10 cellular contexts compared by ENCODE assay signal in the genomic region with DNA sequence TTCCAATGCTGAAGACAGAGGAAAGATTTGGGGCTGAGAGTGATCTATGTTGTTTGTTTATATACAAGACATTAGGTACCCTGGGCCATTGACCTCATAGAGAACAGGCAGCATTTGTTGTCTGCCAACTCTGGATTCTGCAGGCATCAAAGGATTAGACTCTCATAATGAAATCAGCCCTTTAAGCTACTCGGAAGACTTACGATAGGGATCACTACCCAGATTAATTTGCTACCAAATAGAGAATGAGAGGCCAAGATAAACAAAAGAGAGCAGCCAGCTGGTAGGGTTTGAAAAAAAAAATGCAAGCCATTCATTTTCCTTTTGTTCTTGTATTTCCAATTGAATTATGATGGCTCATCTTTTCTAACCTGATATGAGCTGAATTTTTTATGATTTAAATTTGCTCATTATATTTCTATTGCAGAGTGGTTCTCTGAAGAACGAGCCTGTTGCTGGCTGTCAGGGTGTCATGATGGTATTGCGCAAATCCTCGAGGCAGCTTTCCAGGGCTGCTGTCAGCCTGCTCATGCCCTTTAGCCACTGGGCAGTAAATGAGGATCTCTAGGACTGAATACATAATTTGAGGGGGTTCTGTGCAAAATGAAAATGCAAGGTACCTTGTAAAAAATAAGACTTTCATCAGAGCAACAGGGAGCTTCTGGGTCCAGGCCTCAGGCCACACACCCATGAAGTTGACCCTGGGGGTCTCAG.
DNase-seq lines count a peak whose midpoint lies in the region; ATAC-seq and TF ChIP-seq lines count a peak whose summit lies in the region.
"Had no signal": no experiment of that assay in that cellular context is flagged by ENCODE, and none has a peak within 500 bp of the region (broad histone marks: within the 10 kb centered on the region; RNA-seq: fewer than 3 reads in every experiment).

No MANE protein-coding gene starts in this region.

- no peak overlapping the region for H2AK5ac ChIP-seq in neuronal stem cell (ENCODE audit: low read depth, low read length)

- no peaks in the 10 kb centered on the region for H3K79me1 ChIP-seq in neuronal stem cell (ENCODE audit: low read depth, low read length)

- no peak overlapping the region for H3K27ac ChIP-seq in neuronal stem cell (replicated peaks; ENCODE audit: low read length)
- H3K27ac ChIP-seq: tibial nerve had no signal

- H3K18ac ChIP-seq in neuronal stem cell (ENCODE audit: low read length): no peak overlapping the region

- DNase-seq in BE2C (peak; percentile 9), NCI-H146 (lab: John Stamatoyannopoulos, UW) (peak; percentile 23), astrocyte of the hippocampus (ENCODE audit: low read depth, low spot score) (peak; percentile 47), kidney tubule cell (ENCODE audit: low spot score) (peak; percentile 25), GM20000 (ENCODE audit: low spot score) (no peak), neuronal stem cell (ENCODE audit: low spot score) (no peak)
- DNase-seq: retina had no signal

- H2BK12ac ChIP-seq in neuronal stem cell (ENCODE audit: low read length): no peak overlapping the region

- H4K8ac ChIP-seq in neuronal stem cell (ENCODE audit: low read depth, low read length): no peak overlapping the region

- no peak overlapping the region for H2BK15ac ChIP-seq in neuronal stem cell (ENCODE audit: low read length)

- H3K4me3 ChIP-seq in BE2C (ENCODE audit: low read depth, low read length): no peak overlapping the region
- H3K4me3 ChIP-seq in neuronal stem cell (ENCODE audit: low read length in 2 of 2): no peak overlapping the region
- H3K4me3 ChIP-seq: tibial nerve had no signal

- H3K4me2 ChIP-seq in neuronal stem cell (ENCODE audit: insufficient read depth, low read length, poor library complexity, severe bottlenecking): no peak overlapping the region

- H3K4me1 ChIP-seq in BE2C (no peaks in the 10 kb centered on the region), neuronal stem cell (ENCODE audit: control insufficient read depth in 2 of 2, insufficient read depth in 1 of 2, low read depth in 1 of 2, low read length in 2 of 2) (no peaks in the 10 kb centered on the region)

- no peak overlapping the region for H3K14ac ChIP-seq in neuronal stem cell (ENCODE audit: low read length)

- H3K36me3 ChIP-seq in BE2C (no peaks in the 10 kb centered on the region), neuronal stem cell (replicated peaks in 1 of 2; ENCODE audit: control insufficient read depth in 2 of 2, insufficient read depth in 2 of 2, low read length in 2 of 2) (no peaks in the 10 kb centered on the region)
- H3K36me3 ChIP-seq: tibial nerve had no signal

- no peaks in the 10 kb centered on the region for H3K9me3 ChIP-seq in BE2C
- H3K9me3 ChIP-seq in neuronal stem cell (replicated peaks in 1 of 2; ENCODE audit: control insufficient read depth in 2 of 2, insufficient read depth in 1 of 2, low read depth in 1 of 2, low read length in 2 of 2): no peaks in the 10 kb centered on the region

- no peak overlapping the region for H2BK120ac ChIP-seq in neuronal stem cell (ENCODE audit: low read depth, low read length)

- H3K4ac ChIP-seq in neuronal stem cell (ENCODE audit: low read length): no peak overlapping the region

- no CpG with 5 or more reads among the region's 5 CpGs for WGBS in neuronal stem cell (ENCODE audit: extremely low coverage in 2 of 2, insufficient read length in 2 of 2, insufficient replicate concordance in 1 of 2), 2 donors

- ATAC-seq in GM19035 (IDR thresholded peaks at IDR 0.05; ENCODE audit: unreplicated experiment) (no peak), HG02885 (IDR thresholded peaks at IDR 0.05; ENCODE audit: poor library complexity, unreplicated experiment) (no peak)

- no peak overlapping the region for H2AFZ ChIP-seq in neuronal stem cell (ENCODE audit: low read length)

- no peak overlapping the region for H2BK5ac ChIP-seq in neuronal stem cell (ENCODE audit: low read length)

- H3K23ac ChIP-seq in neuronal stem cell (ENCODE audit: low read depth, low read length, poor library complexity): no peak overlapping the region

- no peak overlapping the region for H4K91ac ChIP-seq in neuronal stem cell (ENCODE audit: low read depth, low read length, poor library complexity)

- no peak overlapping the region for H3K9ac ChIP-seq in neuronal stem cell (ENCODE audit: low read depth, low read length, poor library complexity)

- H3K27me3 ChIP-seq in BE2C (no peaks in the 10 kb centered on the region), neuronal stem cell (ENCODE audit: control insufficient read depth in 3 of 3, insufficient read depth in 3 of 3, low read depth in 1 of 3, low read length in 3 of 3) (no peaks in the 10 kb centered on the region)
- H3K27me3 ChIP-seq: tibial nerve had no signal

- no peak for TF ChIP-seq CTCF in BE2C (IDR thresholded peaks at IDR 0.05; ENCODE audit: low read depth, low read length)
- no peak for TF ChIP-seq CTCF in GM20000 (IDR thresholded peaks at IDR 0.05; ENCODE audit: extremely low read depth, missing control alignments)

Comparison
In these comparisons a context has a peak if more than half of its experiments do, and no peak if none do; other contexts are left out.
1. DNase-seq: peak in BE2C (single experiment), NCI-H146 (single experiment), astrocyte of the hippocampus (single experiment) and kidney tubule cell (single experiment); none in GM20000 (single experiment) and neuronal stem cell (single experiment).